ENCODE assay signal across 19 cellular contexts in the genomic region with DNA sequence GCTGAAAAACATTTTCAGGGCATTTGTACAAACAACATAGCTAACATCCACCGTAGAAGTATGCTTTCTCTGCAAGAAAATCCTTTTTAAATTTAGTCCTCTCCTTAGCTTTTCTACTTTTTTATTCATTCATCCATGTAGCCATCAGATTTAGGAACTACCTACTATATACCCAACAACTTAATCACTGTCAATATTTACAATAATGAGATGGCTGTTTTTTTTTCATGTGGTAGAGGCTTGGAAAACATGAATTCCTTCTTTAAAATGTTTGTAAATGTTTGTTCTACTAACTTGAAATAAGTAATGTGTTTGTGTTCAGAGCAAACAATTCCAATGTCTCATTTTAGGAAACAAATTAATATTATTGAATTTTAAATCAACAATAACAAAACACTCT.
"Had no signal": no experiment of that assay in that cellular context is flagged by ENCODE, and none has a peak within 500 bp of the region (broad histone marks: within the 10 kb centered on the region; RNA-seq: fewer than 3 reads in every experiment).

No MANE protein-coding gene starts in this region.

- H3K9me3 ChIP-seq: MG63, Peyer's patch, SJCRH30 had no signal

- ATAC-seq: Right ventricle myocardium inferior, SK-N-SH treated with all-trans-retinoic acid at 6 μM for 48 hours had no signal

- H3K36me3 ChIP-seq: MG63, Peyer's patch, SJCRH30 had no signal

- H3K27ac ChIP-seq: Peyer's patch, SJCRH30 had no signal

- DNase-seq: KBM-7, MG63, NCI-H1092, NCI-H1105 treated with DMSO at 0.1 percent for 48 hours, NCI-H1417 treated with DMSO at 0.1 percent for 48 hours, NCI-H146, NCI-H1694 treated with DMSO at 0.1 percent for 48 hours, NCI-H1930, NCI-H2081, NCI-H2107, NCI-H2227 treated with DMSO at 0.1 percent for 48 hours, NCI-H524, NCI-H526 treated with DMSO at 0.1 percent for 48 hours, NCI-H774, Peyer's patch, SHP77 treated with DMSO at 0.1 percent for 48 hours, SJCRH30 had no signal

- H3K4me3 ChIP-seq: MG63, Peyer's patch, SJCRH30 had no signal

- H3K27me3 ChIP-seq: MG63, Peyer's patch, SJCRH30 had no signal

- H3K4me1 ChIP-seq: Peyer's patch had no signal
